ENCODE assay signal across 9 cellular contexts in the genomic region with DNA sequence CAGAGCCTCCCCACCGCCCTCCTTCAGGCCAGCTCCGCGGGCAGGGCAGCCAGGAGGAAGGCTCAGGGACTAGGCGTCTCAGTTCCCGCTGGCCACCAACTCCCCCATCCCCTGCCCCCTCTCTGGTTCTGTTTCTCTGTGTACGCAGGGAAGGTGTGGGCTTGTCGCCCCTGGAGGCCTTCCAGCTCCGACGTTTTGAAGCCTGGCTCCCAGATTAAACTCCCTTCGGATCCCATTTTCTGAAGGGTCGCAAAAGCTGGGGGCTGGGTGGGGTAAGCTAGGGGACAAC. TPM values are rescaled to one million over a fixed set of nuclear protein-coding genes. Genes with fewer than 3 reads are reported as not detected.
A peak's percentile ranks its signal among the peaks of the same experiment; 100 is the strongest.
DNase-seq lines count a peak whose midpoint lies in the region; ATAC-seq, FAIRE-seq and TF ChIP-seq lines count a peak whose summit lies in the region.
"Had no signal": no experiment of that assay in that cellular context is flagged by ENCODE, and none has a peak within 500 bp of the region (broad histone marks: within the 10 kb centered on the region; RNA-seq: fewer than 3 reads in every experiment).

No MANE protein-coding gene starts in this region.

- POLR2A ChIA-PET in A549 (lab: Yijun Ruan, JAX), result interaction anchor here (2.9 kb wide), 1 partner anchor 13 kb away, joined by 22 read pairs; a partner anchor contains a TSS

- TF ChIP-seq CTCF in A549 (IDR thresholded peaks at IDR 0.05), result no peak

- FAIRE-seq in A549 (lab: Jason Lieb, UNC), result no peak
- FAIRE-seq: islet of Langerhans had no signal

- H3K4me3 Mint-ChIP-seq in immature natural killer cell, result peak overlapping the region; percentile 84 to 96 (median 91)
- peak overlapping the region; percentile 85 to 98 for H3K4me3 Mint-ChIP-seq in stimulated activated naive CD8-positive, alpha-beta T cell treated with anti-CD3 and anti-CD28 coated beads, Interleukin-15, amount 100 ng/mL, for 72 hours

- peaks cover 0 to 3% (median 0%) of the 10 kb centered on the region in 3 donors for H3K36me3 Mint-ChIP-seq in immature natural killer cell

- no peak for TF ChIP-seq POLR2A in A549 (IDR thresholded peaks at IDR 0.05; ENCODE audit: low read length)

- CTCF ChIA-PET in A549 (lab: Yijun Ruan, JAX), result interaction anchor here (1.0 to 5.3 kb wide), 8 partner anchors 12 to 311 kb away, joined by 3 to 36 read pairs (median 6); a partner anchor contains a TSS

- H3K9me3 ChIP-seq in A549, result no peaks in the 10 kb centered on the region

- H3K4me1 ChIP-seq in A549, result peaks cover 12% of the 10 kb centered on the region

- peak; percentile 68 to 72 for ATAC-seq in A549
- peak; percentile 1 for ATAC-seq in GM19025 (IDR thresholded peaks at IDR 0.05; ENCODE audit: low read depth, unreplicated experiment)
- peak; percentile 14 for ATAC-seq in HG03342 (IDR thresholded peaks at IDR 0.05; ENCODE audit: unreplicated experiment)
- peak; percentile 35 for ATAC-seq in stimulated activated naive CD8-positive, alpha-beta T cell treated with anti-CD3 and anti-CD28 coated beads, Interleukin-15, amount 100 ng/mL, for 72 hours

- WGBS in A549 (ENCODE audit: missing lambda C conversion rate), result 3% methylated on average over 8 of the region's 11 CpGs

- peaks cover 0 to 11% (median 5%) of the 10 kb centered on the region in 3 donors for H3K27me3 Mint-ChIP-seq in immature natural killer cell (ENCODE audit: low read depth in 3 of 3)
- no peaks in the 10 kb centered on the region for H3K27me3 Mint-ChIP-seq in stimulated activated naive CD8-positive, alpha-beta T cell treated with anti-CD3 and anti-CD28 coated beads, Interleukin-15, amount 100 ng/mL, for 72 hours

- peak in 1 of 2 experiments; percentile 38 for DNase-seq in A549 (ENCODE audit: low read depth in 1 of 2, low spot score in 1 of 2)
- no peak for DNase-seq in immature natural killer cell
- DNase-seq in stimulated activated naive CD8-positive, alpha-beta T cell treated with anti-CD3 and anti-CD28 coated beads, Interleukin-15, amount 100 ng/mL, for 72 hours, result no peak
- DNase-seq in globus pallidus (ENCODE audit: low spot score), result no peak
- no peak for DNase-seq in activated CD8-positive, alpha-beta memory T cell treated with anti-CD3 and anti-CD28 coated beads for 24 hours

- H3K4me1 Mint-ChIP-seq in immature natural killer cell, result peaks cover 48 to 56% of the 10 kb centered on the region in 2 donors
- H3K4me1 Mint-ChIP-seq in stimulated activated naive CD8-positive, alpha-beta T cell treated with anti-CD3 and anti-CD28 coated beads, Interleukin-15, amount 100 ng/mL, for 72 hours, result peaks cover 50% of the 10 kb centered on the region

- peak overlapping the region; percentile 91 for H3K4me3 ChIP-seq in A549

- TF ChIP-seq RAD21 in A549 (conservative IDR thresholded peaks at IDR 0.05 in 1 of 2, IDR thresholded peaks at IDR 0.05 in 1 of 2), result no peak

- H3K27ac ChIP-seq in A549, result peak overlapping the region; percentile 85 to 93
- peak overlapping the region; percentile 67 for H3K27ac ChIP-seq in angular gyrus (ENCODE audit: low read depth, low read length)

- peak overlapping the region; percentile 88 for H3K4me2 ChIP-seq in A549

- no peak for TF ChIP-seq EP300 in A549 (IDR thresholded peaks at IDR 0.05)

- no peaks in the 10 kb centered on the region for H3K9me3 Mint-ChIP-seq in immature natural killer cell
- no peaks in the 10 kb centered on the region for H3K9me3 Mint-ChIP-seq in stimulated activated naive CD8-positive, alpha-beta T cell treated with anti-CD3 and anti-CD28 coated beads, Interleukin-15, amount 100 ng/mL, for 72 hours

- H3K27ac Mint-ChIP-seq in immature natural killer cell, result peak overlapping the region; percentile 93 to 97 (median 94)
- H3K27ac Mint-ChIP-seq in stimulated activated naive CD8-positive, alpha-beta T cell treated with anti-CD3 and anti-CD28 coated beads, Interleukin-15, amount 100 ng/mL, for 72 hours, result peak overlapping the region; percentile 90 to 98

TF ChIP-seq in A549, 52 proteins besides CTCF, POLR2A, EP300 and RAD21:
- TF ChIP-seq, protein P1, sequence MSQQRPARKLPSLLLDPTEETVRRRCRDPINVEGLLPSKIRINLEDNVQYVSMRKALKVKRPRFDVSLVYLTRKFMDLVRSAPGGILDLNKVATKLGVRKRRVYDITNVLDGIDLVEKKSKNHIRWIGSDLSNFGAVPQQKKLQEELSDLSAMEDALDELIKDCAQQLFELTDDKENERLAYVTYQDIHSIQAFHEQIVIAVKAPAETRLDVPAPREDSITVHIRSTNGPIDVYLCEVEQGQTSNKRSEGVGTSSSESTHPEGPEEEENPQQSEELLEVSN (IDR thresholded peaks at IDR 0.05; ENCODE audit: borderline replicate concordance, low read depth), result no peak
- TF ChIP-seq NPAS2 (CRISPR knock-in tag; IDR thresholded peaks at IDR 0.05; ENCODE audit: borderline replicate concordance), result no peak
- TF ChIP-seq HDAC2 (IDR thresholded peaks at IDR 0.05), result no peak
- TF ChIP-seq MAFK (IDR thresholded peaks at IDR 0.05; ENCODE audit: partially characterized antibody), result no peak
- TF ChIP-seq GATA3 (IDR thresholded peaks at IDR 0.05; ENCODE audit: borderline replicate concordance), result no peak
- TF ChIP-seq EHF (CRISPR knock-in tag; IDR thresholded peaks at IDR 0.05), result no peak
- TF ChIP-seq, protein P2, sequence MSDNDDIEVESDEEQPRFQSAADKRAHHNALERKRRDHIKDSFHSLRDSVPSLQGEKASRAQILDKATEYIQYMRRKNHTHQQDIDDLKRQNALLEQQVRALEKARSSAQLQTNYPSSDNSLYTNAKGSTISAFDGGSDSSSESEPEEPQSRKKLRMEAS (IDR thresholded peaks at IDR 0.05), result no peak
- TF ChIP-seq ZC3H11A (IDR thresholded peaks at IDR 0.05), result no peak
- no peak for TF ChIP-seq TFCP2L1 (CRISPR knock-in tag; IDR thresholded peaks at IDR 0.05)
- TF ChIP-seq KDM1A (IDR thresholded peaks at IDR 0.05; ENCODE audit: low read depth), result no peak
- TF ChIP-seq HEYL (CRISPR knock-in tag; IDR thresholded peaks at IDR 0.05), result no peak
- no peak for TF ChIP-seq HOXB5 (CRISPR knock-in tag; IDR thresholded peaks at IDR 0.05)
- no peak for TF ChIP-seq FOXS1 (CRISPR knock-in tag; IDR thresholded peaks at IDR 0.05)
- TF ChIP-seq SREBF2 (IDR thresholded peaks at IDR 0.05), result no peak

RNA-seq across cellular contexts. Expression of a gene that starts 0.3 kb away (rescaled TPM):
- polyA plus RNA-seq in A549 (2011; rRNA removed) (58.1 and 78.8 TPM in 2 replicates), A549 (2017; fragmentation: RNase III; extraction: RNeasy Plus Mini Kit Qiagen cat#74134 plus additional on column Dnase treatment) (215 to 223 TPM (median 218 TPM) in 3 replicates), immature natural killer cell (100 to 1,000 TPM; 112 to 145 (median 113) TPM)
- 299 and 387 TPM in 2 replicates for polyA plus RNA-seq in A549 (2012; cell fraction: cytosol; rRNA removed)
- polyA plus RNA-seq in A549 (2012; cell fraction: nucleus; rRNA removed), result 100 and 118 TPM in 2 replicates
- 61.8 and 72.7 TPM in 2 replicates for polyA minus RNA-seq in A549 (2011; rRNA and poly(A)+ RNA removed)

RNA-seq across cellular contexts. Expression of a gene that starts 13.7 kb away (rescaled TPM):
- polyA plus RNA-seq in A549 (2011; rRNA removed) (126 and 167 TPM in 2 replicates), A549 (2017; fragmentation: RNase III; extraction: RNeasy Plus Mini Kit Qiagen cat#74134 plus additional on column Dnase treatment) (176 to 178 TPM (median 176 TPM) in 3 replicates), immature natural killer cell (100 to 1,000 TPM; 124 to 148 (median 129) TPM)
- 29.1 and 31.7 TPM in 2 replicates for polyA plus RNA-seq in A549 (2012; cell fraction: cytosol; rRNA removed)
- 30.8 and 60.6 TPM in 2 replicates for polyA plus RNA-seq in A549 (2012; cell fraction: nucleus; rRNA removed)
- 284 and 339 TPM in 2 replicates for polyA minus RNA-seq in A549 (2011; rRNA and poly(A)+ RNA removed)

Comparison
In these comparisons a context has a peak if more than half of its experiments do, and no peak if none do; other contexts are left out.
1. ATAC-seq: peak in every context shown above with its lines; median percentile 70 in A549; 35 in stimulated activated naive CD8-positive, alpha-beta T cell treated with anti-CD3 and anti-CD28 coated beads, Interleukin-15, amount 100 ng/mL, for 72 hours; 14 in HG03342; 1 in GM19025.